8 cellular contexts compared by ENCODE assay signal in genomic region chr5:104412649-104413240, GRCh38.
DNase-seq lines count a peak whose midpoint lies in the region; ATAC-seq and TF ChIP-seq lines count a peak whose summit lies in the region.

No MANE protein-coding gene starts in this region.

- no peaks in the 10 kb centered on the region for H3K36me3 ChIP-seq in right atrium auricular region

- no peaks in the 10 kb centered on the region for H3K4me1 ChIP-seq in right atrium auricular region

- peak; percentile 88 for ATAC-seq in HG03025 (IDR thresholded peaks at IDR 0.05; ENCODE audit: low FRiP score, unreplicated experiment)

- peak in 1 of 2 donors; percentile 13 for TF ChIP-seq CTCF in right atrium auricular region (IDR thresholded peaks at IDR 0.05)

- H3K9me3 ChIP-seq in right atrium auricular region: no peaks in the 10 kb centered on the region

- H3K27ac ChIP-seq in right atrium auricular region: no peak overlapping the region

- H3K27me3 ChIP-seq in right atrium auricular region: no peaks in the 10 kb centered on the region

- no peak overlapping the region for H3K4me3 ChIP-seq in right atrium auricular region

- peak; percentile 7 for DNase-seq in NCI-H2171 treated with DMSO at 0.1 percent for 48 hours (lab: John Stamatoyannopoulos, UW)
- DNase-seq in NCI-H2171 (lab: John Stamatoyannopoulos, UW): no peak
- peak; percentile 58 for DNase-seq in RPMI8226
- peak; percentile 11 for DNase-seq in globus pallidus (ENCODE audit: low spot score)
- no peak for DNase-seq in hepatic stellate cell (ENCODE audit: low spot score)
- no peak for DNase-seq in cerebellar nuclear complex (lab: John Stamatoyannopoulos, UW)
- DNase-seq in right atrium auricular region (ENCODE audit: low spot score): no peak

Comparison
In these comparisons a context has a peak if more than half of its experiments do, and no peak if none do; other contexts are left out.
1. DNase-seq: peak in NCI-H2171 treated with DMSO at 0.1 percent for 48 hours (single experiment), RPMI8226 (single experiment) and globus pallidus (single experiment); none in NCI-H2171 (single experiment), hepatic stellate cell (single experiment), cerebellar nuclear complex (0 of 2) and right atrium auricular region (single experiment).